In the genomic region with DNA sequence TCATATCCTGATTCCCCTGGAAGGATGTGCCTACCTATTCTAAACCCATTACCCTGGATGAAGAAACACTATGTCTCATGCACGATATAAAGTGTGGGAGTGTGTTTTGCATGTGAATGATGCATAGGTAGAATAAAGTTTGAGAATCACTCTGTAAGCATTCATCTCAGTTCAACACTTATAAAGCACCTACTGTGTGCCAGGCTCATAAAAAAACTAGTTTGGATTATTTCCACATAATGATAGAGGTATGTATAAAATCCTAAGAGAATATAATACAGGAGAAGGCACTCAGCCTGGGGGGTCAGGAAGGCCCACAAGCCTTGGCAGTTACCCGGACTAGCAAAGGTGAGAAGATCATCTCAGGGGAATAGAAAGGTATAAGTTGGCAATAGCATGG, we compare ENCODE assay signal across 1 cellular context.
TF ChIP-seq lines count a peak whose summit lies in the region.

No MANE protein-coding gene starts in this region.

TF ChIP-seq in K562, 482 proteins besides CTCF, POLR2A, EP300 and RAD21:
- TF ChIP-seq, protein P1, sequence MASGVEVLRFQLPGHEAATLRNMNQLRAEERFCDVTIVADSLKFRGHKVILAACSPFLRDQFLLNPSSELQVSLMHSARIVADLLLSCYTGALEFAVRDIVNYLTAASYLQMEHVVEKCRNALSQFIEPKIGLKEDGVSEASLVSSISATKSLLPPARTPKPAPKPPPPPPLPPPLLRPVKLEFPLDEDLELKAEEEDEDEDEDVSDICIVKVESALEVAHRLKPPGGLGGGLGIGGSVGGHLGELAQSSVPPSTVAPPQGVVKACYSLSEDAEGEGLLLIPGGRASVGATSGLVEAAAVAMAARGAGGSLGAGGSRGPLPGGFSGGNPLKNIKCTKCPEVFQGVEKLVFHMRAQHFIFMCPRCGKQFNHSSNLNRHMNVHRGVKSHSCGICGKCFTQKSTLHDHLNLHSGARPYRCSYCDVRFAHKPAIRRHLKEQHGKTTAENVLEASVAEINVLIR (CRISPR knock-in tag; IDR thresholded peaks at IDR 0.05) = no peak
- TF ChIP-seq ZKSCAN1 (IDR thresholded peaks at IDR 0.05; ENCODE audit: low read depth, low read length) = peak; percentile 88
